ENCODE assay signal across 1 cellular context in genomic region chr1:43389326-43390313, GRCh38.
TF ChIP-seq lines count a peak whose summit lies in the region.

A gene with protein sequence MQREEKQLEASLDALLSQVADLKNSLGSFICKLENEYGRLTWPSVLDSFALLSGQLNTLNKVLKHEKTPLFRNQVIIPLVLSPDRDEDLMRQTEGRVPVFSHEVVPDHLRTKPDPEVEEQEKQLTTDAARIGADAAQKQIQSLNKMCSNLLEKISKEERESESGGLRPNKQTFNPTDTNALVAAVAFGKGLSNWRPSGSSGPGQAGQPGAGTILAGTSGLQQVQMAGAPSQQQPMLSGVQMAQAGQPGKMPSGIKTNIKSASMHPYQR (minus strand): TSS chr1:43389800. CDS start chr1:43389764, 36 bp downstream.
SZT2 (plus strand) TSS chr1:43389899; CDS start chr1:43389969, 70 bp downstream.

TF ChIP-seq in HepG2, 621 proteins besides CTCF, POLR2A, EP300 and RAD21 (continued from another document and continues in another):
- TF ChIP-seq ZNF260 (CRISPR knock-in tag; IDR thresholded peaks at IDR 0.05; ENCODE audit: borderline replicate concordance, low read depth) (no peak), MYC (CRISPR knock-in tag; IDR thresholded peaks at IDR 0.05; ENCODE audit: borderline replicate concordance) (peak; percentile 86), FUBP1 (CRISPR knock-in tag; IDR thresholded peaks at IDR 0.05; ENCODE audit: borderline replicate concordance) (0 out of 2 replicates have a peak, but pooled peaks have one; percentile 28), ZNF274 (CRISPR knock-in tag; IDR thresholded peaks at IDR 0.05) (peak; percentile 82), CAMTA2 (CRISPR knock-in tag; IDR thresholded peaks at IDR 0.05; ENCODE audit: borderline replicate concordance) (peak; percentile 75; the same call in 1 of the 2 replicates), ZBTB42 (CRISPR knock-in tag; IDR thresholded peaks at IDR 0.05) (0 out of 2 replicates have a peak, but pooled peaks have one; percentile 73), MXD1 (CRISPR knock-in tag; IDR thresholded peaks at IDR 0.05) (peak; percentile 80), ZNF3 (CRISPR knock-in tag; IDR thresholded peaks at IDR 0.05) (no peak), ZNF576 (CRISPR knock-in tag; IDR thresholded peaks at IDR 0.05) (no peak), PHF8 (CRISPR knock-in tag; IDR thresholded peaks at IDR 0.05) (peak; percentile 95), CREB3 (CRISPR knock-in tag; IDR thresholded peaks at IDR 0.05) (no peak), WIZ (CRISPR knock-in tag; IDR thresholded peaks at IDR 0.05) (peak; percentile 82; the same call in 1 of the 2 replicates), NONO (IDR thresholded peaks at IDR 0.05) (no peak), NONO (CRISPR knock-in tag; conservative IDR thresholded peaks at IDR 0.05) (peak; percentile 88), NFYB (CRISPR knock-in tag; IDR thresholded peaks at IDR 0.05) (peak; percentile 93), TEAD2 (CRISPR knock-in tag; IDR thresholded peaks at IDR 0.05) (no peak), GPN1 (CRISPR knock-in tag; IDR thresholded peaks at IDR 0.05; ENCODE audit: borderline replicate concordance) (no peak), ZNF549 (CRISPR knock-in tag; IDR thresholded peaks at IDR 0.05) (no peak), ZNF629 (CRISPR knock-in tag; conservative IDR thresholded peaks at IDR 0.05) (no peak; the same call in 1 of the 2 replicates), ZNF567 (CRISPR knock-in tag; IDR thresholded peaks at IDR 0.05; ENCODE audit: borderline replicate concordance) (peak; percentile 20; the same call in 1 of the 2 replicates), ARID3A (IDR thresholded peaks at IDR 0.05; ENCODE audit: low read depth, low read length) (no peak), ZNF12 (CRISPR knock-in tag; IDR thresholded peaks at IDR 0.05) (peak; percentile 46), ZNF282 (IDR thresholded peaks at IDR 0.05; ENCODE audit: partially characterized antibody) (no peak), ATAD3A (CRISPR knock-in tag; IDR thresholded peaks at IDR 0.05) (no peak), ZNF337 (CRISPR knock-in tag; IDR thresholded peaks at IDR 0.05; ENCODE audit: borderline replicate concordance, low read depth) (peak; percentile 82; the same call in 1 of the 2 replicates), FOXP1 (IDR thresholded peaks at IDR 0.05) (no peak), FOXP1 (CRISPR knock-in tag; IDR thresholded peaks at IDR 0.05) (no peak), HNF1A (IDR thresholded peaks at IDR 0.05; ENCODE audit: low read depth) (no peak), HNF1A (CRISPR knock-in tag; IDR thresholded peaks at IDR 0.05; ENCODE audit: borderline replicate concordance) (peak; percentile 67; the same call in 1 of the 2 replicates), KMT2A (CRISPR knock-in tag; IDR thresholded peaks at IDR 0.05) (peak; percentile 91), RFX1 (IDR thresholded peaks at IDR 0.05) (no peak), FOXK2 (IDR thresholded peaks at IDR 0.05) (no peak), ZNF839 (CRISPR knock-in tag; IDR thresholded peaks at IDR 0.05; ENCODE audit: borderline replicate concordance) (no peak), HES4 (CRISPR knock-in tag; IDR thresholded peaks at IDR 0.05; ENCODE audit: borderline replicate concordance) (peak; percentile 37; the same call in 1 of the 2 replicates), TCF7 (IDR thresholded peaks at IDR 0.05; ENCODE audit: low read depth) (no peak), E2F2 (CRISPR knock-in tag; IDR thresholded peaks at IDR 0.05; ENCODE audit: borderline replicate concordance) (no peak), HOXD1 (CRISPR knock-in tag; IDR thresholded peaks at IDR 0.05) (no peak), ERF (CRISPR knock-in tag; IDR thresholded peaks at IDR 0.05) (no peak), POLR2AphosphoS5 (IDR thresholded peaks at IDR 0.05; ENCODE audit: low read depth, low read length) (peak; percentile 94), NCOA1 (CRISPR knock-in tag; IDR thresholded peaks at IDR 0.05) (no peak), REXO4 (CRISPR knock-in tag; IDR thresholded peaks at IDR 0.05; ENCODE audit: borderline replicate concordance) (no peak)
- TF ChIP-seq, protein P1, sequence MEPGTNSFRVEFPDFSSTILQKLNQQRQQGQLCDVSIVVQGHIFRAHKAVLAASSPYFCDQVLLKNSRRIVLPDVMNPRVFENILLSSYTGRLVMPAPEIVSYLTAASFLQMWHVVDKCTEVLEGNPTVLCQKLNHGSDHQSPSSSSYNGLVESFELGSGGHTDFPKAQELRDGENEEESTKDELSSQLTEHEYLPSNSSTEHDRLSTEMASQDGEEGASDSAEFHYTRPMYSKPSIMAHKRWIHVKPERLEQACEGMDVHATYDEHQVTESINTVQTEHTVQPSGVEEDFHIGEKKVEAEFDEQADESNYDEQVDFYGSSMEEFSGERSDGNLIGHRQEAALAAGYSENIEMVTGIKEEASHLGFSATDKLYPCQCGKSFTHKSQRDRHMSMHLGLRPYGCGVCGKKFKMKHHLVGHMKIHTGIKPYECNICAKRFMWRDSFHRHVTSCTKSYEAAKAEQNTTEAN (CRISPR knock-in tag; conservative IDR thresholded peaks at IDR 0.05): peak; percentile 59; the same call in 1 of the 2 replicates
- TF ChIP-seq, protein P2, sequence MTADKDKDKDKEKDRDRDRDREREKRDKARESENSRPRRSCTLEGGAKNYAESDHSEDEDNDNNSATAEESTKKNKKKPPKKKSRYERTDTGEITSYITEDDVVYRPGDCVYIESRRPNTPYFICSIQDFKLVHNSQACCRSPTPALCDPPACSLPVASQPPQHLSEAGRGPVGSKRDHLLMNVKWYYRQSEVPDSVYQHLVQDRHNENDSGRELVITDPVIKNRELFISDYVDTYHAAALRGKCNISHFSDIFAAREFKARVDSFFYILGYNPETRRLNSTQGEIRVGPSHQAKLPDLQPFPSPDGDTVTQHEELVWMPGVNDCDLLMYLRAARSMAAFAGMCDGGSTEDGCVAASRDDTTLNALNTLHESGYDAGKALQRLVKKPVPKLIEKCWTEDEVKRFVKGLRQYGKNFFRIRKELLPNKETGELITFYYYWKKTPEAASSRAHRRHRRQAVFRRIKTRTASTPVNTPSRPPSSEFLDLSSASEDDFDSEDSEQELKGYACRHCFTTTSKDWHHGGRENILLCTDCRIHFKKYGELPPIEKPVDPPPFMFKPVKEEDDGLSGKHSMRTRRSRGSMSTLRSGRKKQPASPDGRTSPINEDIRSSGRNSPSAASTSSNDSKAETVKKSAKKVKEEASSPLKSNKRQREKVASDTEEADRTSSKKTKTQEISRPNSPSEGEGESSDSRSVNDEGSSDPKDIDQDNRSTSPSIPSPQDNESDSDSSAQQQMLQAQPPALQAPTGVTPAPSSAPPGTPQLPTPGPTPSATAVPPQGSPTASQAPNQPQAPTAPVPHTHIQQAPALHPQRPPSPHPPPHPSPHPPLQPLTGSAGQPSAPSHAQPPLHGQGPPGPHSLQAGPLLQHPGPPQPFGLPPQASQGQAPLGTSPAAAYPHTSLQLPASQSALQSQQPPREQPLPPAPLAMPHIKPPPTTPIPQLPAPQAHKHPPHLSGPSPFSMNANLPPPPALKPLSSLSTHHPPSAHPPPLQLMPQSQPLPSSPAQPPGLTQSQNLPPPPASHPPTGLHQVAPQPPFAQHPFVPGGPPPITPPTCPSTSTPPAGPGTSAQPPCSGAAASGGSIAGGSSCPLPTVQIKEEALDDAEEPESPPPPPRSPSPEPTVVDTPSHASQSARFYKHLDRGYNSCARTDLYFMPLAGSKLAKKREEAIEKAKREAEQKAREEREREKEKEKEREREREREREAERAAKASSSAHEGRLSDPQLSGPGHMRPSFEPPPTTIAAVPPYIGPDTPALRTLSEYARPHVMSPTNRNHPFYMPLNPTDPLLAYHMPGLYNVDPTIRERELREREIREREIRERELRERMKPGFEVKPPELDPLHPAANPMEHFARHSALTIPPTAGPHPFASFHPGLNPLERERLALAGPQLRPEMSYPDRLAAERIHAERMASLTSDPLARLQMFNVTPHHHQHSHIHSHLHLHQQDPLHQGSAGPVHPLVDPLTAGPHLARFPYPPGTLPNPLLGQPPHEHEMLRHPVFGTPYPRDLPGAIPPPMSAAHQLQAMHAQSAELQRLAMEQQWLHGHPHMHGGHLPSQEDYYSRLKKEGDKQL (CRISPR knock-in tag; IDR thresholded peaks at IDR 0.05; ENCODE audit: low read depth): 0 out of 2 replicates have a peak, but pooled peaks have one; percentile 42
- TF ChIP-seq, protein P3, sequence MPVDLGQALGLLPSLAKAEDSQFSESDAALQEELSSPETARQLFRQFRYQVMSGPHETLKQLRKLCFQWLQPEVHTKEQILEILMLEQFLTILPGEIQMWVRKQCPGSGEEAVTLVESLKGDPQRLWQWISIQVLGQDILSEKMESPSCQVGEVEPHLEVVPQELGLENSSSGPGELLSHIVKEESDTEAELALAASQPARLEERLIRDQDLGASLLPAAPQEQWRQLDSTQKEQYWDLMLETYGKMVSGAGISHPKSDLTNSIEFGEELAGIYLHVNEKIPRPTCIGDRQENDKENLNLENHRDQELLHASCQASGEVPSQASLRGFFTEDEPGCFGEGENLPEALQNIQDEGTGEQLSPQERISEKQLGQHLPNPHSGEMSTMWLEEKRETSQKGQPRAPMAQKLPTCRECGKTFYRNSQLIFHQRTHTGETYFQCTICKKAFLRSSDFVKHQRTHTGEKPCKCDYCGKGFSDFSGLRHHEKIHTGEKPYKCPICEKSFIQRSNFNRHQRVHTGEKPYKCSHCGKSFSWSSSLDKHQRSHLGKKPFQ (CRISPR knock-in tag; IDR thresholded peaks at IDR 0.05; ENCODE audit: insufficient replicate concordance): peak; percentile 85
